ENCODE assay signal across 23 cellular contexts in the genomic region with DNA sequence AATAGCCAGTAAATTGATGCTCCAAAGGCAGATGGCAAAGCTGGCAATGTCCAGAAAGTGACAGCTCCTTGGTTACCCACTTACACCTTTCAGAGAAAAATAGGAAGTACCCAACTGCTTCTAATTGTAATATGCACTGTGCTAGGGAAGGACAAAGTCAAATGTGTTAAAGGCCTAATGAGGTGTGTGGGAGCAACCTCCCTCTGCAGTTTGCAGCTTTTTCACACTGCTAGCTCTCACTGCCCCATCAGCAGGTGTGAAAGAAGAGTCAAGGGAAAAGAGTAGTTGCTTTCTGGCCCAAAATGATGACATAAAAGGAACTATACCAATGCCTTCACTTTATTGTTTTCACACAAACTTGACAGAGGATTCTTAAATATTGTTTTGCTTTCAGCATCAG.
"Had no signal": no experiment of that assay in that cellular context is flagged by ENCODE, and none has a peak within 500 bp of the region (broad histone marks: within the 10 kb centered on the region; RNA-seq: fewer than 3 reads in every experiment).

No MANE protein-coding gene starts in this region.

- H3K4me2 ChIP-seq: hepatocyte, smooth muscle cell had no signal

- H3K4me1 Mint-ChIP-seq: naive B cell; stimulated activated memory B cell treated with anti-CD40 and anti-IgM and Interleukin-4, amounts not matched to agents 10 μg/mL and 1 μg/mL and 100 μg/mL, for 72 hours; stimulated activated naive CD8-positive, alpha-beta T cell treated with anti-CD3 and anti-CD28 coated beads, Interleukin-15, amount 100 ng/mL, for 72 hours had no signal

- DNase-seq: islet precursor cell; left ventricle myocardium inferior; mesenchymal stem cell; naive B cell; natural killer cell; ovary; right lobe of liver; stimulated activated CD4-positive, alpha-beta T cell treated with anti-CD3 and anti-CD28 coated beads, Interleukin-1b, Interleukin-23, amount 100 ng/mL, for 48 hours; stimulated activated CD4-positive, alpha-beta T cell treated with anti-CD3 and anti-CD28 coated beads, Interleukin-2, amount 100 ng/mL, for 48 hours; stimulated activated CD4-positive, alpha-beta T cell treated with anti-CD3 and anti-CD28 coated beads, Interleukin-4, amount 100 ng/mL, for 4 hours; stimulated activated CD8-positive, alpha-beta memory T cell treated with anti-CD3 and anti-CD28 coated beads, Interleukin-4, amount 100 ng/mL, for 48 hours; stimulated activated naive CD4-positive, alpha-beta T cell treated with Interleukin-2 at 50 U/mL for 16 hours; stimulated activated naive CD8-positive, alpha-beta T cell treated with anti-CD3 and anti-CD28 coated beads, Interleukin-15, amount 100 ng/mL, for 72 hours; substantia nigra; uterus had no signal

- H3K79me2 ChIP-seq: hepatocyte had no signal

- H3K9me3 ChIP-seq: left ventricle myocardium inferior, ovary, right atrium auricular region, right lobe of liver, tibial nerve, uterus had no signal

- H3K4me3 Mint-ChIP-seq: mesothelial cell of epicardium; naive B cell; natural killer cell; stimulated activated memory B cell treated with anti-CD40 and anti-IgM and Interleukin-4, amounts not matched to agents 10 μg/mL and 1 μg/mL and 100 μg/mL, for 72 hours; stimulated activated naive CD8-positive, alpha-beta T cell treated with anti-CD3 and anti-CD28 coated beads, Interleukin-15, amount 100 ng/mL, for 72 hours; type B pancreatic cell had no signal

- H2AFZ ChIP-seq: hepatocyte had no signal

- H3K9me3 Mint-ChIP-seq: mesothelial cell of epicardium; naive B cell; stimulated activated memory B cell treated with anti-CD40 and anti-IgM and Interleukin-4, amounts not matched to agents 10 μg/mL and 1 μg/mL and 100 μg/mL, for 72 hours; stimulated activated naive CD8-positive, alpha-beta T cell treated with anti-CD3 and anti-CD28 coated beads, Interleukin-15, amount 100 ng/mL, for 72 hours; type B pancreatic cell had no signal

- H3K36me3 Mint-ChIP-seq: mesothelial cell of epicardium; naive B cell; natural killer cell; stimulated activated memory B cell treated with anti-CD40 and anti-IgM and Interleukin-4, amounts not matched to agents 10 μg/mL and 1 μg/mL and 100 μg/mL, for 72 hours; type B pancreatic cell had no signal

- H3K4me3 ChIP-seq: hepatocyte, left ventricle myocardium inferior, ovary, right atrium auricular region, right lobe of liver, smooth muscle cell, tibial nerve, uterus had no signal

- H3K4me1 ChIP-seq: left ventricle myocardium inferior, right atrium auricular region, right lobe of liver, tibial nerve, uterus had no signal

- H3K27me3 ChIP-seq: hepatocyte, ovary, right atrium auricular region, right lobe of liver, tibial nerve, uterus had no signal

- H3K27ac ChIP-seq: hepatocyte, left ventricle myocardium inferior, ovary, right atrium auricular region, right lobe of liver, tibial nerve, uterus had no signal

- ATAC-seq: right lobe of liver; stimulated activated memory B cell treated with anti-CD40 and anti-IgM and Interleukin-4, amounts not matched to agents 10 μg/mL and 1 μg/mL and 100 μg/mL, for 72 hours; stimulated activated naive CD8-positive, alpha-beta T cell treated with anti-CD3 and anti-CD28 coated beads, Interleukin-15, amount 100 ng/mL, for 72 hours had no signal

- H3K27ac Mint-ChIP-seq: mesothelial cell of epicardium; naive B cell; natural killer cell; progenitor cell of endocrine pancreas; stimulated activated memory B cell treated with anti-CD40 and anti-IgM and Interleukin-4, amounts not matched to agents 10 μg/mL and 1 μg/mL and 100 μg/mL, for 72 hours; stimulated activated naive CD8-positive, alpha-beta T cell treated with anti-CD3 and anti-CD28 coated beads, Interleukin-15, amount 100 ng/mL, for 72 hours; type B pancreatic cell had no signal

- H3K36me3 ChIP-seq: left ventricle myocardium inferior, ovary, right atrium auricular region, right lobe of liver, tibial nerve, uterus had no signal

- H3K27me3 Mint-ChIP-seq: progenitor cell of endocrine pancreas; stimulated activated memory B cell treated with anti-CD40 and anti-IgM and Interleukin-4, amounts not matched to agents 10 μg/mL and 1 μg/mL and 100 μg/mL, for 72 hours; stimulated activated naive CD8-positive, alpha-beta T cell treated with anti-CD3 and anti-CD28 coated beads, Interleukin-15, amount 100 ng/mL, for 72 hours; type B pancreatic cell had no signal
